14 cellular contexts compared by ENCODE assay signal in the genomic region with DNA sequence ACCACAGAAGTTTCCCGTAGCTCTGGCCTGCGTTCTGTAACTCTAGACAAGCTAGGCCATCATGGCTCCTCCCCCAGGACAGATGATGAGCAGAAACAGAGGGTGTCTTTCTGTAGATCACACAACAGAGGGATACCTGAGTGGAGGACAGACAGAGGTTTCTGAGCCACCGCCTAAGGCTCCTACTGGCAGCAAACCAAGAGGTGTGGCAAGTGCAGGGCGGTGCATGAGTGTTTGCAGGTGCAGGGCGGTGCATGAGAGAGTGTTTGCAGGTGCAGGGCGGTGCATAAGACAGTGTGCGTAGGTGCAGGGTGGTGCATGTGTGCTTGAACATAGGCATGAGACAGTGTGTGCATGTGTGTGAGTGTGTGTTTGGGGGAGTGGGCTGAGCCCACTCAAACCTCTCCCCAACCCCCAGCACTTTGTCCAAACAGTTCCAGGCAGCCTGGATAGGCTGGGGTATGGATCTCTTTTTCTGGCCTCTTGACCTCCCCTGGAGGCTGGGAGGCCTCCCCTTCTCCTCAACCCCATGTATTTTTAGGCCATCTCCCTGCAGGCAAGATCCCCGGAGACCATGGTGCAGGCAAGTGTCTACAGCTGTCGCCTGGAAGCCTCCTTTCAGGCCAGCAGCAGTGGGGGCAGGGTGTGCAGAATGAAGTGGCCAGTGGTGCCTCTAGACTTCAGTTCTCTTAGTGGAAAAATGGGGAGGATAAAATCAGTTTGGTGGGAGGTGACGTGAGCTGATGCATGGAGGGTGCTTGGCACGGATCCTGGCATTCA. TPM values are rescaled to one million over a fixed set of nuclear protein-coding genes. Genes with fewer than 3 reads are reported as not detected.
DNase-seq lines count a peak whose midpoint lies in the region; ATAC-seq, FAIRE-seq and TF ChIP-seq lines count a peak whose summit lies in the region.
"Had no signal": no experiment of that assay in that cellular context is flagged by ENCODE, and none has a peak within 500 bp of the region (broad histone marks: within the 10 kb centered on the region; RNA-seq: fewer than 3 reads in every experiment).

No MANE protein-coding gene starts in this region.

- H3K9ac ChIP-seq in GM23248 = no peak overlapping the region

- no peaks in the 10 kb centered on the region for H4K20me1 ChIP-seq in GM23248 (ENCODE audit: insufficient read depth)

- H3K4me2 ChIP-seq in GM23248 (ENCODE audit: unreplicated experiment) = no peak overlapping the region

- no peaks in the 10 kb centered on the region for H3K79me2 ChIP-seq in GM23248 (ENCODE audit: insufficient read depth)

- no peaks in the 10 kb centered on the region for H3K9me3 ChIP-seq in left lung
- H3K9me3 ChIP-seq in GM23248 (ENCODE audit: low read depth) = no peaks in the 10 kb centered on the region
- H3K9me3 ChIP-seq: esophagus muscularis mucosa, HAP-1 had no signal

- H3K36me3 ChIP-seq in left lung = no peaks in the 10 kb centered on the region
- H3K36me3 ChIP-seq in GM23248 (ENCODE audit: low read depth) = no peaks in the 10 kb centered on the region
- H3K36me3 ChIP-seq: esophagus muscularis mucosa, HAP-1 had no signal

- DNase-seq in COLO668 (lab: John Stamatoyannopoulos, UW; ENCODE audit: unreplicated experiment) (peak; percentile 46), LoVo (ENCODE audit: low spot score) (peak; percentile 66), NCI-H774 (lab: John Stamatoyannopoulos, UW) (peak; percentile 70), left lung (peak in 1 of 2 donors; percentile 70), frontal cortex (ENCODE audit: low spot score in 2 of 2) (no peak), GM23248 (no peak)
- DNase-seq: activated CD8-positive, alpha-beta memory T cell treated with anti-CD3 and anti-CD28 coated beads, Interleukin-2, amount 10 ng/mL, durations not matched to agents 7 days and 5 days; activated naive CD8-positive, alpha-beta T cell treated with anti-CD3 and anti-CD28 coated beads for 36 hours; mesendoderm; NCI-H226 had no signal

- ATAC-seq in left lung (peak; percentile 89), HG03025 (IDR thresholded peaks at IDR 0.05; ENCODE audit: low FRiP score, unreplicated experiment) (no peak), GM21529 (IDR thresholded peaks at IDR 0.05; ENCODE audit: unreplicated experiment) (no peak)
- ATAC-seq: activated CD8-positive, alpha-beta memory T cell treated with anti-CD3 and anti-CD28 coated beads, Interleukin-2, amount 10 ng/mL, durations not matched to agents 7 days and 5 days had no signal

- no peak overlapping the region for H3K4me3 ChIP-seq in left lung
- no peak overlapping the region for H3K4me3 ChIP-seq in GM23248
- H3K4me3 ChIP-seq: esophagus muscularis mucosa, HAP-1 had no signal

- in situ Hi-C loops in GM23248 (cut with MboI) = no loop called here

- no peak overlapping the region for H3K27ac ChIP-seq in left lung
- no peak overlapping the region for H3K27ac ChIP-seq in GM23248
- H3K27ac ChIP-seq: esophagus muscularis mucosa had no signal

- H3K4me1 ChIP-seq in left lung (no peaks in the 10 kb centered on the region), GM23248 (ENCODE audit: insufficient read depth) (no peaks in the 10 kb centered on the region)
- H3K4me1 ChIP-seq: HAP-1 had no signal

- no peak for FAIRE-seq in frontal cortex (lab: Jason Lieb, UNC)

- H3K27me3 ChIP-seq in left lung (peaks cover 0 to 26% of the 10 kb centered on the region in 2 donors), GM23248 (replicated peaks; ENCODE audit: insufficient read depth) (peaks cover 23% of the 10 kb centered on the region)

- no peaks in the 10 kb centered on the region for H3F3A ChIP-seq in GM23248 (ENCODE audit: insufficient read depth)

- no peak overlapping the region for H2AFZ ChIP-seq in GM23248

- TF ChIP-seq CTCF in left lung (IDR thresholded peaks at IDR 0.05) = no peak

- no peaks in the 10 kb centered on the region for H3K9me2 ChIP-seq in GM23248 (ENCODE audit: insufficient read depth)

- 34 to 36% methylated on average over 11 of the region's 11 CpGs for WGBS in GM23248 (ENCODE audit: low coverage in 1 of 2, low lambda C conversion rate in 2 of 2, missing lambda C conversion rate in 2 of 2), 2 experiments

- intact Hi-C loops in left lung (cut with DNase I) = no loop called here

RNA-seq across cellular contexts. Expression of gene CBX4, which starts 53.4 kb away (rescaled TPM):
- total RNA-seq in left lung (10 to 100 TPM; 20.9 to 22.3 TPM), frontal cortex (18.3 TPM)
- 11.4 and 18.9 TPM in 2 replicates for total RNA-seq in GM23248 (2014; rRNA removed; shearing (Covaris generic))
- polyA plus RNA-seq in GM23248 (2016; fragmentation: Nextera tagmentation; extraction: Ambion mirVana) = 1.2 and 1.4 TPM in 2 replicates

Comparison
In these comparisons a context has a peak if more than half of its experiments do, and no peak if none do; other contexts are left out.
1. DNase-seq: peak in COLO668 (single experiment), LoVo (single experiment) and NCI-H774 (single experiment); none in frontal cortex (0 of 2) and GM23248 (single experiment).